ENCODE assay signal across 19 cellular contexts in the genomic region with DNA sequence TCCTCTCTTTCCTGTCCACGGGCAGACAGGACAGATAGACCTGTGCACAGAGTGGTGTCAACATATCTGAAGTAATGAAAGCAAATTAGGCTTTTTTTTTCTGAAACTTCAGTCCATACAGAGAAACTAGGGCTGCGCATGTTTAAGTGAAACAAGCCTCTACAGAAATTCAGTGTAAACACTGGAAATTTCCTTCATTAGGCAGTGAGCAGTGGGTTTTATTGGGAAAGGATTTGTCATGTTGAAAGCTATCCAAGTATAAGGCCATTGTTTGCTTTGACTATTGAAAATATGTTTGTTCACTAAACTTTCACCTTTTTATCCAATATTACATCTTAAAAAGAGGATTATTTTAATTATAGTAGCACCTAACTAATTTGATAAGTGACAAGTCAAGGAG.
"Had no signal": no experiment of that assay in that cellular context is flagged by ENCODE, and none has a peak within 500 bp of the region (broad histone marks: within the 10 kb centered on the region; RNA-seq: fewer than 3 reads in every experiment).

No MANE protein-coding gene starts in this region.

- H3K27ac ChIP-seq: cardiac muscle cell, epithelial cell of prostate, gastrocnemius medialis, left ventricle myocardium inferior, thoracic aorta, upper lobe of right lung had no signal

- ATAC-seq: activated CD8-positive, alpha-beta T cell treated with anti-CD3 and anti-CD28 coated beads for 36 hours; gastrocnemius medialis; T-cell; upper lobe of right lung had no signal

- H3K36me3 ChIP-seq: cardiac muscle cell, gastrocnemius medialis, left ventricle myocardium inferior, thoracic aorta, upper lobe of right lung had no signal

- FAIRE-seq: keratinocyte had no signal

- DNase-seq: activated B cell treated with CpG ODN at 0.5 μM for 24 hours; activated CD4-positive, alpha-beta T cell treated with anti-CD3 and anti-CD28 coated beads for 4 hours; activated CD8-positive, alpha-beta T cell treated with anti-CD3 and anti-CD28 coated beads for 36 hours; activated naive CD4-positive, alpha-beta T cell treated with Interleukin-2 at 50 U/mL for 16 hours; activated naive CD8-positive, alpha-beta T cell treated with anti-CD3 and anti-CD28 coated beads, Interleukin-2, amount 10 ng/mL, durations not matched to agents 7 days and 5 days; activated T-cell treated with anti-CD3 and anti-CD28 coated beads, Interleukin-2, amount 50 U/mL, for 24 hours; amygdala; dorsolateral prefrontal cortex; gastrocnemius medialis; head of caudate nucleus; left ventricle myocardium inferior; nephron progenitor cell; stimulated activated CD4-positive, alpha-beta T cell treated with anti-CD3 and anti-CD28 coated beads, Interleukin-2, amount 100 ng/mL, for 48 hours; T-cell; upper lobe of right lung had no signal

- H3K27me3 ChIP-seq: cardiac muscle cell, dorsolateral prefrontal cortex, gastrocnemius medialis, upper lobe of right lung had no signal

- H3K4me3 ChIP-seq: cardiac muscle cell, dorsolateral prefrontal cortex, gastrocnemius medialis, left ventricle myocardium inferior, thoracic aorta, upper lobe of right lung had no signal

- H3K9me3 ChIP-seq: gastrocnemius medialis, thoracic aorta had no signal
